Comparison of ENCODE assay signal across 21 cellular contexts in genomic region chr2:113183703-113184102, GRCh38. TPM values are rescaled to one million over a fixed set of nuclear protein-coding genes. Genes with fewer than 3 reads are reported as not detected.
DNase-seq lines count a peak whose midpoint lies in the region; TF ChIP-seq lines count a peak whose summit lies in the region.
"Had no signal": no experiment of that assay in that cellular context is flagged by ENCODE, and none has a peak within 500 bp of the region (broad histone marks: within the 10 kb centered on the region; RNA-seq: fewer than 3 reads in every experiment).

No MANE protein-coding gene starts in this region.

- DNase-seq in activated naive CD8-positive, alpha-beta T cell treated with anti-CD3 and anti-CD28 coated beads for 36 hours, result no peak
- no peak for DNase-seq in activated T-helper 1 cell treated with anti-CD3 and anti-CD28 coated beads, Interleukin-12 subunit alpha, Interleukin-12 subunit beta, Interleukin-2, Interleukin-4 antibody, amounts not matched to agents 30 ng/mL and 10 ng/mL and 1 ng/mL, durations not matched to agents 14 hours and 24 hours and 36 hours (ENCODE audit: low spot score)
- no peak for DNase-seq in thyroid gland
- no peak for DNase-seq in stimulated activated CD8-positive, alpha-beta memory T cell treated with anti-CD3 and anti-CD28 coated beads, Interleukin-4, amount 100 ng/mL, for 48 hours
- DNase-seq in prostate gland (ENCODE audit: low spot score), result no peak
- DNase-seq: colonic mucosa; HCEC 1CT; left cardiac atrium; NCI-H1417; NCI-H2107; NCI-H524 treated with DMSO at 0.1 percent for 48 hours; psoas muscle; stimulated activated CD4-positive, alpha-beta T cell treated with anti-CD3 and anti-CD28 coated beads, Interleukin-2, amount 100 ng/mL, for 24 hours; upper lobe of right lung had no signal

- no peaks in the 10 kb centered on the region for H3K27me3 ChIP-seq in liver (ENCODE audit: control insufficient read depth in 4 of 4, insufficient read depth in 4 of 4, low read length in 3 of 4)
- H3K27me3 ChIP-seq in thyroid gland, result no peaks in the 10 kb centered on the region
- H3K27me3 ChIP-seq in prostate gland (replicated peaks; ENCODE audit: insufficient read depth), result no peaks in the 10 kb centered on the region
- H3K27me3 ChIP-seq: colonic mucosa, upper lobe of right lung had no signal

- H3K4me3 ChIP-seq in liver (ENCODE audit: low read depth in 1 of 3, low read length in 3 of 3) (no peak overlapping the region), thyroid gland (replicated peaks in 1 of 3) (no peak overlapping the region), prostate gland (no peak overlapping the region)
- H3K4me3 ChIP-seq: colonic mucosa, psoas muscle, SK-N-MC, upper lobe of right lung had no signal

- WGBS in liver, result 72% methylated on average over 2 of the region's 2 CpGs
- WGBS in thyroid gland, 2 donors, result 86 to 92% methylated on average over 2 of the region's 2 CpGs
- 71% methylated on average over 2 of the region's 2 CpGs for WGBS in prostate gland

- no peak for TF ChIP-seq CTCF in liver (IDR thresholded peaks at IDR 0.05; ENCODE audit: low read depth, low read length, missing input control)
- TF ChIP-seq CTCF in thyroid gland (IDR thresholded peaks at IDR 0.05), result no peak
- TF ChIP-seq CTCF in prostate gland (IDR thresholded peaks at IDR 0.05), result no peak

- intact Hi-C loops in activated T-helper 1 cell treated with anti-CD3 and anti-CD28 coated beads, Interleukin-12 subunit alpha, Interleukin-12 subunit beta, Interleukin-2, Interleukin-4 antibody, amounts not matched to agents 30 ng/mL and 10 ng/mL and 1 ng/mL, durations not matched to agents 14 hours and 24 hours and 36 hours (cut with micrococcal nuclease), result no loop called here
- intact Hi-C loops in thyroid gland (cut with DNase I) (no loop called here), prostate gland (cut with DNase I) (no loop called here)

- H3K27ac ChIP-seq in liver (ENCODE audit: low read depth in 1 of 2, low read length in 2 of 2) (no peak overlapping the region), thyroid gland (peak overlapping the region in 2 of 3 donors; percentile 87 to 91), prostate gland (no peak overlapping the region)
- H3K27ac ChIP-seq: colonic mucosa, psoas muscle, SK-N-MC, upper lobe of right lung had no signal

- no peaks in the 10 kb centered on the region for H3K9me3 Mint-ChIP-seq in activated naive CD8-positive, alpha-beta T cell (ENCODE audit: low read depth)
- H3K9me3 Mint-ChIP-seq in activated naive CD8-positive, alpha-beta T cell treated with anti-CD3 and anti-CD28 coated beads for 36 hours, result no peaks in the 10 kb centered on the region
- no peaks in the 10 kb centered on the region for H3K9me3 Mint-ChIP-seq in activated T-helper 1 cell treated with anti-CD3 and anti-CD28 coated beads, Interleukin-12 subunit alpha, Interleukin-12 subunit beta, Interleukin-2, Interleukin-4 antibody, amounts not matched to agents 30 ng/mL and 10 ng/mL and 1 ng/mL, durations not matched to agents 14 hours and 24 hours and 36 hours
- H3K9me3 Mint-ChIP-seq: brain, nephron had no signal

- peak overlapping the region; percentile 69 for H3K27ac Mint-ChIP-seq in activated naive CD8-positive, alpha-beta T cell
- H3K27ac Mint-ChIP-seq in activated naive CD8-positive, alpha-beta T cell treated with anti-CD3 and anti-CD28 coated beads for 36 hours, result no peak overlapping the region
- H3K27ac Mint-ChIP-seq in activated T-helper 1 cell treated with anti-CD3 and anti-CD28 coated beads, Interleukin-12 subunit alpha, Interleukin-12 subunit beta, Interleukin-2, Interleukin-4 antibody, amounts not matched to agents 30 ng/mL and 10 ng/mL and 1 ng/mL, durations not matched to agents 14 hours and 24 hours and 36 hours, result peak overlapping the region; percentile 6
- H3K27ac Mint-ChIP-seq: nephron had no signal

- H3K4me3 Mint-ChIP-seq in activated naive CD8-positive, alpha-beta T cell, result peak overlapping the region; percentile 40
- no peak overlapping the region for H3K4me3 Mint-ChIP-seq in activated naive CD8-positive, alpha-beta T cell treated with anti-CD3 and anti-CD28 coated beads for 36 hours
- peak overlapping the region; percentile 37 for H3K4me3 Mint-ChIP-seq in activated T-helper 1 cell treated with anti-CD3 and anti-CD28 coated beads, Interleukin-12 subunit alpha, Interleukin-12 subunit beta, Interleukin-2, Interleukin-4 antibody, amounts not matched to agents 30 ng/mL and 10 ng/mL and 1 ng/mL, durations not matched to agents 14 hours and 24 hours and 36 hours
- H3K4me3 Mint-ChIP-seq: brain, nephron had no signal

- H3K4me1 Mint-ChIP-seq in activated naive CD8-positive, alpha-beta T cell (ENCODE audit: low read depth), result peaks cover 84% of the 10 kb centered on the region
- H3K4me1 Mint-ChIP-seq in activated naive CD8-positive, alpha-beta T cell treated with anti-CD3 and anti-CD28 coated beads for 36 hours, result peaks cover 74% of the 10 kb centered on the region
- H3K4me1 Mint-ChIP-seq in activated T-helper 1 cell treated with anti-CD3 and anti-CD28 coated beads, Interleukin-12 subunit alpha, Interleukin-12 subunit beta, Interleukin-2, Interleukin-4 antibody, amounts not matched to agents 30 ng/mL and 10 ng/mL and 1 ng/mL, durations not matched to agents 14 hours and 24 hours and 36 hours (ENCODE audit: low read depth), result peaks cover 78% of the 10 kb centered on the region
- H3K4me1 Mint-ChIP-seq: nephron had no signal

- peaks cover 17 to 56% (median 33%) of the 10 kb centered on the region in 4 donors for H3K4me1 ChIP-seq in liver (ENCODE audit: control insufficient read depth in 4 of 4, insufficient read depth in 4 of 4, low read length in 3 of 4)
- H3K4me1 ChIP-seq in thyroid gland, result peaks cover 38 to 66% of the 10 kb centered on the region in 2 donors
- H3K4me1 ChIP-seq in prostate gland (replicated peaks), result no peaks in the 10 kb centered on the region
- H3K4me1 ChIP-seq: colonic mucosa, psoas muscle had no signal

- H3K9ac ChIP-seq in liver (ENCODE audit: low read depth in 1 of 2, low read length in 2 of 2), result no peak overlapping the region

- H3K36me3 Mint-ChIP-seq in activated naive CD8-positive, alpha-beta T cell, result peaks cover 8% of the 10 kb centered on the region
- H3K36me3 Mint-ChIP-seq in activated naive CD8-positive, alpha-beta T cell treated with anti-CD3 and anti-CD28 coated beads for 36 hours, result peaks cover 46% of the 10 kb centered on the region
- H3K36me3 Mint-ChIP-seq in activated T-helper 1 cell treated with anti-CD3 and anti-CD28 coated beads, Interleukin-12 subunit alpha, Interleukin-12 subunit beta, Interleukin-2, Interleukin-4 antibody, amounts not matched to agents 30 ng/mL and 10 ng/mL and 1 ng/mL, durations not matched to agents 14 hours and 24 hours and 36 hours (ENCODE audit: low read depth), result peaks cover 58% of the 10 kb centered on the region
- H3K36me3 Mint-ChIP-seq: brain had no signal

- H3K27me3 Mint-ChIP-seq in activated naive CD8-positive, alpha-beta T cell, result no peaks in the 10 kb centered on the region
- no peaks in the 10 kb centered on the region for H3K27me3 Mint-ChIP-seq in activated naive CD8-positive, alpha-beta T cell treated with anti-CD3 and anti-CD28 coated beads for 36 hours
- no peaks in the 10 kb centered on the region for H3K27me3 Mint-ChIP-seq in activated T-helper 1 cell treated with anti-CD3 and anti-CD28 coated beads, Interleukin-12 subunit alpha, Interleukin-12 subunit beta, Interleukin-2, Interleukin-4 antibody, amounts not matched to agents 30 ng/mL and 10 ng/mL and 1 ng/mL, durations not matched to agents 14 hours and 24 hours and 36 hours (ENCODE audit: insufficient read depth)

- no peak for TF ChIP-seq RAD21 in liver (IDR thresholded peaks at IDR 0.05)

- TF ChIP-seq POLR2A in thyroid gland (IDR thresholded peaks at IDR 0.05), result no peak
- no peak for TF ChIP-seq POLR2A in prostate gland (IDR thresholded peaks at IDR 0.05)

- H3K9me3 ChIP-seq in liver (ENCODE audit: control insufficient read depth in 4 of 4, low read length in 3 of 4) (no peaks in the 10 kb centered on the region), thyroid gland (no peaks in the 10 kb centered on the region), prostate gland (no peaks in the 10 kb centered on the region)
- H3K9me3 ChIP-seq: colonic mucosa, psoas muscle, upper lobe of right lung had no signal

- H3K36me3 ChIP-seq in liver (ENCODE audit: control insufficient read depth in 4 of 4, insufficient read depth in 3 of 4, low read depth in 1 of 4, low read length in 3 of 4), result no peaks in the 10 kb centered on the region
- no peaks in the 10 kb centered on the region for H3K36me3 ChIP-seq in thyroid gland
- no peaks in the 10 kb centered on the region for H3K36me3 ChIP-seq in prostate gland
- H3K36me3 ChIP-seq: colonic mucosa, upper lobe of right lung had no signal

TF ChIP-seq in liver, 16 proteins besides CTCF, POLR2A, EP300 and RAD21:
- TF ChIP-seq FOXA1 (IDR thresholded peaks at IDR 0.05) (no peak), HNF4A (conservative IDR thresholded peaks at IDR 0.05) (peak; percentile 59 to 72), RXRA (IDR thresholded peaks at IDR 0.05) (peak; percentile 13 to 27), SP1 (IDR thresholded peaks at IDR 0.05) (peak; percentile 23), HNF4G (IDR thresholded peaks at IDR 0.05) (peak; percentile 26)

RNA-seq across cellular contexts. Expression of gene PSD4, which starts 9.9 kb away (rescaled TPM):
- 100 to 1,000 TPM; 194 to 198 TPM for total RNA-seq in activated naive CD8-positive, alpha-beta T cell treated with anti-CD3 and anti-CD28 coated beads for 36 hours
- 249 and 257 TPM in 2 replicates for total RNA-seq in activated T-helper 1 cell treated with anti-CD3 and anti-CD28 coated beads, Interleukin-12 subunit alpha, Interleukin-12 subunit beta, Interleukin-2, Interleukin-4 antibody, amounts not matched to agents 30 ng/mL and 10 ng/mL and 1 ng/mL, durations not matched to agents 14 hours and 24 hours and 36 hours
- total RNA-seq in liver (10 to 100 TPM; 38.1 to 83.2 TPM), thyroid gland (100 to 1,000 TPM in 3 of 4 donors, 10 to 100 TPM in 1; 63.7 to 136 (median 111) TPM), prostate gland (100 to 1,000 TPM; 139 to 221 TPM)
- polyA plus RNA-seq in liver, result 10 to 100 TPM; 16.4 to 30.8 TPM

RNA-seq across cellular contexts. Expression of gene IL1RN, which starts 56.3 kb away (rescaled TPM):
- total RNA-seq in activated naive CD8-positive, alpha-beta T cell treated with anti-CD3 and anti-CD28 coated beads for 36 hours, result under 1 TPM; 0.19 to 0.30 TPM
- total RNA-seq in activated T-helper 1 cell treated with anti-CD3 and anti-CD28 coated beads, Interleukin-12 subunit alpha, Interleukin-12 subunit beta, Interleukin-2, Interleukin-4 antibody, amounts not matched to agents 30 ng/mL and 10 ng/mL and 1 ng/mL, durations not matched to agents 14 hours and 24 hours and 36 hours, result 4.2 and 4.7 TPM in 2 replicates
- total RNA-seq in liver (10 to 100 TPM in 1 of 2 donors, 1 to 10 TPM in 1; 3.9 to 23.1 TPM), thyroid gland (1 to 10 TPM in 2 of 4 donors, under 1 TPM in 1, not detected in 1; 0.67 to 1.3 (median 1.3) TPM), prostate gland (1 to 10 TPM; 3.7 to 4.4 TPM)
- polyA plus RNA-seq in liver, result 100 to 1,000 TPM in 1 of 2 donors, 10 to 100 TPM in 1; 28.5 to 121 TPM
- total RNA-seq: fibroblast of lung, LHCN-M2 had no signal

Comparison
In these comparisons a context has a peak if more than half of its experiments do, and no peak if none do; other contexts are left out.
1. H3K27ac ChIP-seq: peak in thyroid gland (2 of 3); none in liver (0 of 2) and prostate gland (0 of 2).